ENCODE assay signal across 10 cellular contexts in the genomic region with DNA sequence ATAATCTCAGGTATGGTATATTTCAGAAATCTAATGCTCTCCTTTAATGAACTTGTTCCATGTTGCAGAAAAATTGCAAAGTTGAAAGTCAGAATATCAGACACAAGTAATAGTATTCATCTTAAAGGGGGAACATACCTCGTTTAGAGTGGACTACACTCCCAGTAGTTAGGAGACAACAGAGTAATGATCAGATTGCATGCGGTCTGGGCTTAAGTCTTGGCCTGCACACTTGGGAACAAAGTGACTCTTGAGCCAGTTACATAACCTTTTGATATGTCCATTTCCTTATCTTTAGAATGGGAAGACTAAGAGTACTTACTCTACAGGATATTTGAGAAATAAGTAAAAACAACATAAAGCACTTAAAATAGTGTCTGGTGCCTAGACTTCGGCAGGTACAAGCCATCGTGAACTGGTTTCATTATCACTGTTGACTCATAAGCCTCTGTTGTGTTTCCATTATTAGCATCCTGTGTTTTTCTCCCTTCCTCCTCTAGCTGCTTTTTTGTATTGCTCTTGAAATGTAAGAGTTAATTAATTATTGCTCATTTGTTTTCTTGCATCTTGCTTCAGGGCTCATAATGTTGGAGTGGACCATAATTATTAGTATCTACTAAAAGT. TPM values are rescaled to one million over a fixed set of nuclear protein-coding genes. Genes with fewer than 3 reads are reported as not detected.
DNase-seq lines count a peak whose midpoint lies in the region; ATAC-seq lines count a peak whose summit lies in the region.
"Had no signal": no experiment of that assay in that cellular context is flagged by ENCODE, and none has a peak within 500 bp of the region (broad histone marks: within the 10 kb centered on the region; RNA-seq: fewer than 3 reads in every experiment).

No MANE protein-coding gene starts in this region.

- H2BK5ac ChIP-seq in mesendoderm (ENCODE audit: low read length), result no peak overlapping the region

- no peaks in the 10 kb centered on the region for H3K9me3 ChIP-seq in endocrine pancreas (ENCODE audit: control insufficient read depth, low read length)
- H3K9me3 ChIP-seq: esophagus muscularis mucosa had no signal

- H2BK15ac ChIP-seq in mesendoderm (replicated peaks; ENCODE audit: low read depth), result no peak overlapping the region

- H3K4me2 ChIP-seq in mesendoderm (ENCODE audit: low read length), result no peak overlapping the region

- H3K9ac ChIP-seq in endocrine pancreas (ENCODE audit: control insufficient read depth, insufficient read depth, low read length) (peak overlapping the region; percentile 77), mesendoderm (ENCODE audit: low read length) (no peak overlapping the region)

- no peak overlapping the region for H3K4ac ChIP-seq in mesendoderm (ENCODE audit: low read depth, low read length)

- no peak overlapping the region for H3K18ac ChIP-seq in mesendoderm (ENCODE audit: low read length)

- H3K56ac ChIP-seq in mesendoderm (ENCODE audit: low read length), result no peak overlapping the region

- H4K5ac ChIP-seq in mesendoderm (ENCODE audit: low read length), result no peak overlapping the region

- H3K4me1 ChIP-seq in endocrine pancreas (ENCODE audit: control insufficient read depth, insufficient read depth, low read length) (peaks cover 9% of the 10 kb centered on the region), mesendoderm (ENCODE audit: control insufficient read depth, low read depth, low read length) (no peaks in the 10 kb centered on the region)

- DNase-seq in NCI-H1105 treated with DMSO at 0.1 percent for 48 hours (lab: John Stamatoyannopoulos, UW) (no peak), mesendoderm (no peak), NCI-H69 (lab: John Stamatoyannopoulos, UW) (no peak)
- no peak for DNase-seq in activated effector memory CD4-positive, alpha-beta T cell treated with Interleukin-2 at 50 U/mL for 16 hours
- DNase-seq: mammary epithelial cell had no signal

- H3K4me3 ChIP-seq in endocrine pancreas (ENCODE audit: control insufficient read depth, insufficient read depth, low read length), result peak overlapping the region; percentile 74
- no peak overlapping the region for H3K4me3 ChIP-seq in mesendoderm (ENCODE audit: low read length)
- H3K4me3 ChIP-seq: esophagus muscularis mucosa had no signal

- H3K79me2 ChIP-seq in mesendoderm (ENCODE audit: control insufficient read depth, insufficient read depth, low read length), result no peaks in the 10 kb centered on the region

- H2BK120ac ChIP-seq in mesendoderm (ENCODE audit: low read depth, low read length), result no peak overlapping the region

- H3K79me1 ChIP-seq in mesendoderm (ENCODE audit: low read length), result no peaks in the 10 kb centered on the region

- no peak overlapping the region for H4K8ac ChIP-seq in mesendoderm (ENCODE audit: low read depth, low read length)

- ATAC-seq in GM18517 (IDR thresholded peaks at IDR 0.05; ENCODE audit: unreplicated experiment), result peak; percentile 94
- ATAC-seq in GM21367 (IDR thresholded peaks at IDR 0.05; ENCODE audit: unreplicated experiment), result peak; percentile 85
- ATAC-seq in HG03135 (IDR thresholded peaks at IDR 0.05; ENCODE audit: unreplicated experiment), result peak; percentile 86

- H3K27me3 ChIP-seq in endocrine pancreas (ENCODE audit: control insufficient read depth, insufficient read depth, low read length) (no peaks in the 10 kb centered on the region), mesendoderm (ENCODE audit: insufficient read depth, low read length, poor library complexity) (no peaks in the 10 kb centered on the region)
- H3K27me3 ChIP-seq: esophagus muscularis mucosa had no signal

- no peak overlapping the region for H3K27ac ChIP-seq in mesendoderm (ENCODE audit: low read depth, low read length)
- H3K27ac ChIP-seq: esophagus muscularis mucosa had no signal

- no peak overlapping the region for H3K23ac ChIP-seq in mesendoderm (ENCODE audit: low read length)

- no peak overlapping the region for H2AK5ac ChIP-seq in mesendoderm (ENCODE audit: low read length)

- WGBS in mesendoderm (ENCODE audit: extremely low coverage, insufficient coverage, low lambda C conversion rate), result no CpG with 5 or more reads among the region's 4 CpGs

- H3K36me3 ChIP-seq in endocrine pancreas (ENCODE audit: control insufficient read depth, insufficient read depth, low read length) (no peaks in the 10 kb centered on the region), mesendoderm (ENCODE audit: control insufficient read depth, insufficient read depth, low read length) (peaks cover 2% of the 10 kb centered on the region)

RNA-seq across cellular contexts. Expression of gene DPY19L3, which starts 53.0 kb away (rescaled TPM):
- polyA plus RNA-seq in mesendoderm (2013, experiment 1 of 2), result 17.9 TPM
- 21.7 TPM for polyA plus RNA-seq in mesendoderm (2013, experiment 2 of 2)
